Comparison of ENCODE assay signal across 16 cellular contexts in the genomic region with DNA sequence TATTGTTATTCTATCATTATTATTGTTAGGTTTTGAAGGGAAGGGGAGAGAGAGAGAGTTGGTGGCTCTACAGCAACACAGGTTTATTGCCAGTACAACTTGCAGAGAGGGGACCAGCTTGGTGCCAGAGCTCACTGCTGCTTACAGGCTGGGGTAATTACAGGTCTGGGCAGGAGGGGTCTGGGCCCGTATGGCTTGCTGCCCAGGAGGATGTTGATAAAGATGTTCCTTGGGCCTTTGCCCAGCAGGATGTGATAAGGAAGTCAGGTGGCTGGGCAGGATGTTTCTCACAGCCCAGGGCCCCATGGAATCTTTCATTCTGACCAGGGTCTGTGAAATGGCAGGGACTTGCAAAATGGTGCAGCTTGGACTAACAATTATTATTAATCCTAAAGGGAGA.
DNase-seq lines count a peak whose midpoint lies in the region; ATAC-seq, FAIRE-seq and TF ChIP-seq lines count a peak whose summit lies in the region.
"Had no signal": no experiment of that assay in that cellular context is flagged by ENCODE, and none has a peak within 500 bp of the region (broad histone marks: within the 10 kb centered on the region; RNA-seq: fewer than 3 reads in every experiment).

No MANE protein-coding gene starts in this region.

- no TSS peak for BruUV-seq in endothelial cell of umbilical vein (replicated peaks; lab: Mats Ljungman, UMichigan)

- H3K36me3 Mint-ChIP-seq in CD4-positive, CD25-positive, alpha-beta regulatory T cell: peaks cover 13% of the 10 kb centered on the region
- H3K36me3 Mint-ChIP-seq in naive thymus-derived CD8-positive, alpha-beta T cell: peaks cover 0 to 3% (median 0%) of the 10 kb centered on the region in 3 donors
- H3K36me3 Mint-ChIP-seq: mesothelial cell of epicardium had no signal

- H2AFZ ChIP-seq in endothelial cell of umbilical vein (ENCODE audit: low read depth, low read length): no peak overlapping the region

- dilution Hi-C loops in endothelial cell of umbilical vein (cut with MboI; ENCODE audit: extremely low pct_ligation_motif_present, low sequenced_read_pairs): no loop called here

- no peaks in the 10 kb centered on the region for H4K20me1 ChIP-seq in endothelial cell of umbilical vein (replicated peaks; ENCODE audit: control insufficient read depth, extremely low read depth, insufficient read depth, low read length)

- TF ChIP-seq POLR2A in endothelial cell of umbilical vein (IDR thresholded peaks at IDR 0.05; ENCODE audit: low read depth, low read length): no peak

- no peak overlapping the region for H3K9ac ChIP-seq in endothelial cell of umbilical vein (replicated peaks; ENCODE audit: extremely low read depth, insufficient read depth, low read length)

- peak; percentile 58 for FAIRE-seq in endothelial cell of umbilical vein (lab: Jason Lieb, UNC)
- FAIRE-seq: bronchial epithelial cell, pancreas had no signal

- no peak overlapping the region for H3K4me3 ChIP-seq in CD4-positive, CD25-positive, alpha-beta regulatory T cell (ENCODE audit: low read depth, low read length)
- no peak overlapping the region for H3K4me3 ChIP-seq in endothelial cell of umbilical vein (replicated peaks in 1 of 3; ENCODE audit: insufficient read depth in 1 of 3, low read depth in 1 of 3, low read length in 3 of 3)
- H3K4me3 ChIP-seq in brain microvascular endothelial cell (ENCODE audit: low read depth, low read length): no peak overlapping the region
- H3K4me3 ChIP-seq: pancreas had no signal

- H3K4me3 Mint-ChIP-seq in CD4-positive, CD25-positive, alpha-beta regulatory T cell: no peak overlapping the region
- H3K4me3 Mint-ChIP-seq in naive thymus-derived CD8-positive, alpha-beta T cell: peak overlapping the region in 1 of 10 donors; percentile 12
- H3K4me3 Mint-ChIP-seq: mesothelial cell of epicardium; T-helper 2 cell treated with Interferon-gamma antibody and Interleukin-4, amounts not matched to agents 5 μg/mL and 100 μg/mL, for 36 hours had no signal

- no peak for TF ChIP-seq CTCF in endothelial cell of umbilical vein (IDR thresholded peaks at IDR 0.05; ENCODE audit: extremely low read depth in 1 of 2, insufficient read depth in 1 of 2, low read depth in 1 of 2, low read length in 2 of 2)
- TF ChIP-seq CTCF in GM20000 (IDR thresholded peaks at IDR 0.05; ENCODE audit: extremely low read depth, missing control alignments): no peak
- TF ChIP-seq CTCF in brain microvascular endothelial cell (IDR thresholded peaks at IDR 0.05; ENCODE audit: low read depth, low read length, missing control alignments): no peak

- no peaks in the 10 kb centered on the region for H3K27me3 ChIP-seq in CD4-positive, CD25-positive, alpha-beta regulatory T cell (ENCODE audit: control insufficient read depth, insufficient read depth, low read length)
- H3K27me3 ChIP-seq in endothelial cell of umbilical vein (ENCODE audit: control insufficient read depth in 2 of 2, insufficient read depth in 2 of 2, low read length in 2 of 2): peaks cover 0 to 4% of the 10 kb centered on the region in 2 experiments
- no peaks in the 10 kb centered on the region for H3K27me3 ChIP-seq in brain microvascular endothelial cell (replicated peaks)
- H3K27me3 ChIP-seq: pancreas had no signal

- no peaks in the 10 kb centered on the region for H3K27me3 Mint-ChIP-seq in CD4-positive, CD25-positive, alpha-beta regulatory T cell
- H3K27me3 Mint-ChIP-seq in naive thymus-derived CD8-positive, alpha-beta T cell: no peaks in the 10 kb centered on the region

- H3K4me1 Mint-ChIP-seq in CD4-positive, CD25-positive, alpha-beta regulatory T cell: peaks cover 0 to 27% (median 21%) of the 10 kb centered on the region in 4 donors
- peaks cover 11 to 30% (median 22%) of the 10 kb centered on the region in 4 donors for H3K4me1 Mint-ChIP-seq in naive thymus-derived CD8-positive, alpha-beta T cell

- H3K4me2 ChIP-seq in endothelial cell of umbilical vein (ENCODE audit: insufficient read depth, low read length): peak overlapping the region; percentile 14

- H3K27ac Mint-ChIP-seq in CD4-positive, CD25-positive, alpha-beta regulatory T cell: peak overlapping the region in 2 of 3 donors; percentile 71 to 90
- peak overlapping the region in 3 of 10 donors; percentile 35 to 89 (median 83) for H3K27ac Mint-ChIP-seq in naive thymus-derived CD8-positive, alpha-beta T cell
- H3K27ac Mint-ChIP-seq: mesothelial cell of epicardium; T-helper 2 cell treated with Interferon-gamma antibody and Interleukin-4, amounts not matched to agents 5 μg/mL and 100 μg/mL, for 36 hours had no signal

- in situ Hi-C loops in brain microvascular endothelial cell (cut with HindIII; ENCODE audit: low pct_ligation_motif_present, low sequenced_read_pairs): no loop called here

- H3K9me3 ChIP-seq in CD4-positive, CD25-positive, alpha-beta regulatory T cell (ENCODE audit: control insufficient read depth in 2 of 2, low read length in 2 of 2): no peaks in the 10 kb centered on the region
- no peaks in the 10 kb centered on the region for H3K9me3 ChIP-seq in endothelial cell of umbilical vein (replicated peaks; ENCODE audit: control insufficient read depth, insufficient read depth, low read length)
- H3K9me3 ChIP-seq: pancreas had no signal

- no peaks in the 10 kb centered on the region for H3K79me2 ChIP-seq in endothelial cell of umbilical vein (ENCODE audit: control insufficient read depth, insufficient read depth, low read length)

- H3K9me3 Mint-ChIP-seq in CD4-positive, CD25-positive, alpha-beta regulatory T cell: no peaks in the 10 kb centered on the region
- H3K9me3 Mint-ChIP-seq in naive thymus-derived CD8-positive, alpha-beta T cell: peaks cover 0 to 16% (median 0%) of the 10 kb centered on the region in 9 donors
- H3K9me3 Mint-ChIP-seq: mesothelial cell of epicardium; T-helper 2 cell treated with Interferon-gamma antibody and Interleukin-4, amounts not matched to agents 5 μg/mL and 100 μg/mL, for 36 hours had no signal

- no peak for ATAC-seq in CD4-positive, CD25-positive, alpha-beta regulatory T cell (ENCODE audit: low read depth in 2 of 2)
- ATAC-seq in naive thymus-derived CD8-positive, alpha-beta T cell: no peak

- H3K4me1 ChIP-seq in CD4-positive, CD25-positive, alpha-beta regulatory T cell (ENCODE audit: control insufficient read depth, insufficient read depth, low read length, poor library complexity, severe bottlenecking): peaks cover 11% of the 10 kb centered on the region
- peaks cover 14% of the 10 kb centered on the region for H3K4me1 ChIP-seq in endothelial cell of umbilical vein (ENCODE audit: control insufficient read depth, extremely low read depth, insufficient read depth, low read length)

- POLR2A ChIA-PET in endothelial cell of umbilical vein (lab: Charles Lee): no interaction called here
- POLR2A ChIA-PET in naive thymus-derived CD8-positive, alpha-beta T cell (lab: Charles Lee): interaction anchor here (2.0 kb wide), 1 partner anchor 10 kb away, joined by 5 read pairs; no protein-coding TSS in a partner anchor

- intact Hi-C loops in endothelial cell of umbilical vein (cut with micrococcal nuclease): no loop called here

- CTCF ChIA-PET in endothelial cell of umbilical vein (lab: Charles Lee): interaction anchor here (0.7 to 2.7 kb wide), 7 partner anchors 10 to 197 kb away, joined by 3 to 8 read pairs (median 4); a partner anchor contains a TSS

- DNase-seq in CD4-positive, CD25-positive, alpha-beta regulatory T cell: no peak
- peak; percentile 57 for DNase-seq in NCI-H69 (lab: John Stamatoyannopoulos, UW)
- peak; percentile 82 for DNase-seq in endothelial cell of umbilical vein (ENCODE audit: low read depth, low spot score)
- DNase-seq in lung microvascular endothelial cell (ENCODE audit: low read depth in 2 of 2): peak; percentile 62 to 98
- no peak for DNase-seq in naive thymus-derived CD8-positive, alpha-beta T cell
- no peak for DNase-seq in NCI-H510A (lab: John Stamatoyannopoulos, UW)
- DNase-seq in GM20000 (ENCODE audit: low spot score): no peak
- DNase-seq in brain microvascular endothelial cell: no peak
- DNase-seq: activated CD4-positive, alpha-beta T cell treated with anti-CD3 and anti-CD28 coated beads, Interleukin-2, amount 50 U/mL, for 48 hours; activated gamma-delta T cell treated with Interleukin-2 at 50 U/mL for 16 hours; NCI-H524; trophoblast cell had no signal

- no peaks in the 10 kb centered on the region for H3K9me1 ChIP-seq in endothelial cell of umbilical vein (replicated peaks; ENCODE audit: control insufficient read depth, extremely low read depth, insufficient read depth, low read length)

- no peaks in the 10 kb centered on the region for H3K36me3 ChIP-seq in CD4-positive, CD25-positive, alpha-beta regulatory T cell (ENCODE audit: control insufficient read depth, insufficient read depth, low read length)
- H3K36me3 ChIP-seq in endothelial cell of umbilical vein (ENCODE audit: control insufficient read depth in 2 of 2, extremely low read depth in 1 of 2, insufficient read depth in 2 of 2, low read length in 2 of 2): no peaks in the 10 kb centered on the region
- H3K36me3 ChIP-seq in brain microvascular endothelial cell (replicated peaks): no peaks in the 10 kb centered on the region
- H3K36me3 ChIP-seq: pancreas had no signal

- no peak overlapping the region for H3K27ac ChIP-seq in CD4-positive, CD25-positive, alpha-beta regulatory T cell (ENCODE audit: insufficient read depth, low read length, poor library complexity, severe bottlenecking)
- no peak overlapping the region for H3K27ac ChIP-seq in endothelial cell of umbilical vein (ENCODE audit: insufficient read depth, low read depth, low read length)
- no peak overlapping the region for H3K27ac ChIP-seq in brain microvascular endothelial cell
- H3K27ac ChIP-seq: pancreas had no signal

TF ChIP-seq in endothelial cell of umbilical vein, 7 proteins besides CTCF, POLR2A, EP300 and RAD21:
- TF ChIP-seq, protein P1, sequence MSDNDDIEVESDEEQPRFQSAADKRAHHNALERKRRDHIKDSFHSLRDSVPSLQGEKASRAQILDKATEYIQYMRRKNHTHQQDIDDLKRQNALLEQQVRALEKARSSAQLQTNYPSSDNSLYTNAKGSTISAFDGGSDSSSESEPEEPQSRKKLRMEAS (IDR thresholded peaks at IDR 0.05; ENCODE audit: insufficient read depth, insufficient read length): no peak
- peak; percentile 67 for TF ChIP-seq GATA2 (IDR thresholded peaks at IDR 0.05; ENCODE audit: insufficient read depth, insufficient read length, low read depth, low read length)

Comparison
In these comparisons a context has a peak if more than half of its experiments do, and no peak if none do; other contexts are left out.
1. DNase-seq: peak in NCI-H69 (single experiment), endothelial cell of umbilical vein (single experiment) and lung microvascular endothelial cell (2 of 2); none in CD4-positive, CD25-positive, alpha-beta regulatory T cell (0 of 3), naive thymus-derived CD8-positive, alpha-beta T cell (0 of 10), NCI-H510A (single experiment), GM20000 (single experiment) and brain microvascular endothelial cell (single experiment).